Comparison of ENCODE assay signal across 8 cellular contexts in the genomic region with DNA sequence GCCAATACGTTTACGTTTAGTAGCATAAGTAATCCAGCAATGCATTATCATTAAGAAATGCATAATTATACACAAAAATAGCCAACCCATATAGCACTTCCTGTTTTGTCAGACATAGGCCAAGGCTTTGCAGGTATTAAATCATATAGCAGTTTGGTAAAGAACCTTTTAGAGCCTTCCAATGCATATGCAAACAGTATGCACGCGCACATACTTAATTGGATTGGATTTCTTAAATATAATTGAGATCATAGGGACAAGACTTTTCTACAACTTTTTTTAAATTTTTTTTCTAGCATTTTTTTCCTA. TPM values are rescaled to one million over a fixed set of nuclear protein-coding genes. Genes with fewer than 3 reads are reported as not detected.
DNase-seq lines count a peak whose midpoint lies in the region; ATAC-seq lines count a peak whose summit lies in the region.

No MANE protein-coding gene starts in this region.

- H3K14ac ChIP-seq in trophoblast cell (ENCODE audit: low read length): no peak overlapping the region

- H3K27me3 ChIP-seq in endocrine pancreas (ENCODE audit: control insufficient read depth, insufficient read depth, low read length) (no peaks in the 10 kb centered on the region), trophoblast cell (ENCODE audit: insufficient read depth, low read length) (no peaks in the 10 kb centered on the region)

- no peak overlapping the region for H3K4ac ChIP-seq in trophoblast cell (ENCODE audit: low read depth, low read length)

- H3K4me2 ChIP-seq in trophoblast cell (ENCODE audit: low read length): peak overlapping the region; percentile 59

- peak; percentile 36 for DNase-seq in NOMO-1 treated with DMSO at 0.1 percent for 48 hours (lab: John Stamatoyannopoulos, UW; ENCODE audit: unreplicated experiment)
- peak in 1 of 2 donors; percentile 14 for DNase-seq in trophoblast cell
- DNase-seq in activated CD4-positive, CD25-positive, alpha-beta regulatory T cell (lab: John Stamatoyannopoulos, UW): no peak
- no peak for DNase-seq in AG20443 (ENCODE audit: low spot score)
- DNase-seq in NCI-H345 (lab: John Stamatoyannopoulos, UW): no peak

- H4K8ac ChIP-seq in trophoblast cell (ENCODE audit: low read depth, low read length): peak overlapping the region; percentile 5

- no peak overlapping the region for H2BK120ac ChIP-seq in trophoblast cell (ENCODE audit: insufficient read depth, low read length, poor library complexity)

- no peak overlapping the region for H2AFZ ChIP-seq in trophoblast cell (ENCODE audit: insufficient read depth, low read length, poor library complexity)

- H2BK12ac ChIP-seq in trophoblast cell (ENCODE audit: low read length): no peak overlapping the region

- H3K4me3 ChIP-seq in GM08714 (ENCODE audit: low read length) (peak overlapping the region; percentile 96), endocrine pancreas (ENCODE audit: control insufficient read depth, insufficient read depth, low read length) (peak overlapping the region; percentile 72), trophoblast cell (ENCODE audit: low read depth, low read length) (no peak overlapping the region)

- H3K36me3 ChIP-seq in endocrine pancreas (ENCODE audit: control insufficient read depth, insufficient read depth, low read length) (no peaks in the 10 kb centered on the region), trophoblast cell (ENCODE audit: control insufficient read depth in 1 of 2, insufficient read depth in 2 of 2, low read length in 2 of 2) (no peaks in the 10 kb centered on the region)

- peaks cover 2% of the 10 kb centered on the region for H3K79me1 ChIP-seq in trophoblast cell (ENCODE audit: low read length)

- no peak overlapping the region for H3K27ac ChIP-seq in trophoblast cell (ENCODE audit: low read depth, low read length)

- no peak overlapping the region for H3K23ac ChIP-seq in trophoblast cell (ENCODE audit: low read length)

- H2AK5ac ChIP-seq in trophoblast cell (ENCODE audit: low read length): no peak overlapping the region

- H3K9me3 ChIP-seq in endocrine pancreas (ENCODE audit: control insufficient read depth, low read length) (no peaks in the 10 kb centered on the region), trophoblast cell (ENCODE audit: insufficient read depth, low read depth, low read length) (no peaks in the 10 kb centered on the region)

- no peak overlapping the region for H3K18ac ChIP-seq in trophoblast cell (ENCODE audit: low read length)

- H3K4me1 ChIP-seq in endocrine pancreas (ENCODE audit: control insufficient read depth, insufficient read depth, low read length) (no peaks in the 10 kb centered on the region), trophoblast cell (ENCODE audit: control insufficient read depth in 1 of 2, insufficient read depth in 2 of 2, low read length in 2 of 2) (peaks cover 0 to 5% of the 10 kb centered on the region in 2 experiments)

- no peak overlapping the region for H2BK5ac ChIP-seq in trophoblast cell (ENCODE audit: low read depth, low read length, poor library complexity)

- peaks cover 5% of the 10 kb centered on the region for H3K79me2 ChIP-seq in trophoblast cell (ENCODE audit: control insufficient read depth, insufficient read depth, low read length, poor library complexity)

- no peak for ATAC-seq in HG02938 (IDR thresholded peaks at IDR 0.05; ENCODE audit: unreplicated experiment)

- H3K9ac ChIP-seq in endocrine pancreas (ENCODE audit: control insufficient read depth, insufficient read depth, low read length) (no peak overlapping the region), trophoblast cell (ENCODE audit: low read length) (no peak overlapping the region)

- peak overlapping the region; percentile 67 for H4K12ac ChIP-seq in trophoblast cell (ENCODE audit: low read depth, low read length)

- H4K91ac ChIP-seq in trophoblast cell (ENCODE audit: low read depth, low read length): peak overlapping the region; percentile 22

- WGBS in trophoblast cell (ENCODE audit: extremely low coverage, insufficient coverage, insufficient read length): no CpG with 5 or more reads among the region's 4 CpGs

RNA-seq across cellular contexts. Expression of gene SPTLC1, which starts 0.7 kb away (rescaled TPM):
- polyA plus RNA-seq in trophoblast cell (2013): 91.7 and 94.4 TPM in 2 replicates
